Comparison of ENCODE assay signal across 27 cellular contexts in the genomic region with DNA sequence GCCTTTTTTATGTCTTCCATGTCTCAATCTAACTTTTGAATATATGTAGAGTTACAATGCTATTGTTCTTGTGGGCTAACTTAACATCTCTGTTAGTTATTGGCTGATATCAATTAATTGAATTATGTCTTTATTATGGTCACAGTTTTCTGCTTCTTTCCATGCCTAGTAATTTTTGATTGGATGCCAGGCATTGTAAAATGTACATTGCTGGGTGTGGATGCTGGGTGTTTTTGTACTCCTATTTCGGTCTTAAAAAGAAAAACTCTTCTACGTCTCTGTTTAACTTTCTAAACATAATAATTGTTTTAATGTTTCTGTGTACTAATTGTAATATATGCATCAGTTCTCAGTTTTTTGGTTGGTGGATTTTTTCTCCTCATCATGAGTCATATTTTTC.
"Had no signal": no experiment of that assay in that cellular context is flagged by ENCODE, and none has a peak within 500 bp of the region (broad histone marks: within the 10 kb centered on the region; RNA-seq: fewer than 3 reads in every experiment).

No MANE protein-coding gene starts in this region.

- H3K4me3 ChIP-seq: stomach, suprapubic skin, testis, thoracic aorta, thyroid gland, tibial artery, tibial nerve, transverse colon, upper lobe of left lung, upper lobe of right lung, uterus had no signal

- ATAC-seq: stimulated activated effector memory CD8-positive, alpha-beta T cell treated with anti-CD3 and anti-CD28 coated beads, Interleukin-12 subunit alpha, Interleukin-12 subunit beta, amount 100 ng/mL, for 72 hours; stimulated activated memory B cell treated with anti-CD40 and anti-IgM and Interleukin-4, amounts not matched to agents 10 μg/mL and 1 μg/mL and 100 μg/mL, for 72 hours; stimulated activated naive B cell treated with anti-CD40 and anti-IgM and Interleukin-4, amounts not matched to agents 10 μg/mL and 1 μg/mL and 100 μg/mL, for 72 hours; stimulated activated naive CD8-positive, alpha-beta T cell treated with anti-CD3 and anti-CD28 coated beads, Interleukin-15, amount 100 ng/mL, for 72 hours; stimulated activated naive CD8-positive, alpha-beta T cell treated with anti-CD3 and anti-CD28 coated beads, Interleukin-15, Interleukin-2, amounts not matched to agents 100 U/mL and 50 U/mL, for 24 hours; upper lobe of right lung had no signal

- H3K27ac Mint-ChIP-seq: stimulated activated effector memory CD8-positive, alpha-beta T cell treated with anti-CD3 and anti-CD28 coated beads, Interleukin-12 subunit alpha, Interleukin-12 subunit beta, amount 100 ng/mL, for 72 hours; stimulated activated memory B cell treated with anti-CD40 and anti-IgM and Interleukin-4, amounts not matched to agents 10 μg/mL and 1 μg/mL and 100 μg/mL, for 72 hours; stimulated activated naive B cell treated with anti-CD40 and anti-IgM and Interleukin-4, amounts not matched to agents 10 μg/mL and 1 μg/mL and 100 μg/mL, for 72 hours; stimulated activated naive CD8-positive, alpha-beta T cell treated with anti-CD3 and anti-CD28 coated beads, Interleukin-15, amount 100 ng/mL, for 72 hours; stimulated activated naive CD8-positive, alpha-beta T cell treated with anti-CD3 and anti-CD28 coated beads, Interleukin-15, Interleukin-2, amounts not matched to agents 100 ng/mL and 50 ng/mL, for 24 hours; type B pancreatic cell had no signal

- DNase-seq: stimulated activated CD4-positive, alpha-beta T cell treated with anti-CD3 and anti-CD28 coated beads, Interleukin-2, amount 100 ng/mL, for 48 hours; stimulated activated CD4-positive, alpha-beta T cell treated with anti-CD3 and anti-CD28 coated beads, Interleukin-4, amount 100 ng/mL, for 1 hour; stimulated activated CD4-positive, alpha-beta T cell treated with anti-CD3 and anti-CD28 coated beads, Interleukin-4, amount 100 ng/mL, for 24 hours; stimulated activated CD4-positive, alpha-beta T cell treated with anti-CD3 and anti-CD28 coated beads, Interleukin-4, amount 100 ng/mL, for 4 hours; stimulated activated CD8-positive, alpha-beta memory T cell treated with anti-CD3 and anti-CD28 coated beads, Interleukin-4, amount 100 ng/mL, for 48 hours; stimulated activated naive B cell treated with anti-CD40 and anti-IgM and Interleukin-4, amounts not matched to agents 10 μg/mL and 1 μg/mL and 100 μg/mL, for 72 hours; stimulated activated naive CD4-positive, alpha-beta T cell; stimulated activated naive CD4-positive, alpha-beta T cell treated with Interleukin-2 at 50 U/mL for 16 hours; stimulated activated naive CD8-positive, alpha-beta T cell treated with anti-CD3 and anti-CD28 coated beads, Interleukin-15, amount 100 ng/mL, for 72 hours; stimulated activated naive CD8-positive, alpha-beta T cell treated with anti-CD3 and anti-CD28 coated beads, Interleukin-15, Interleukin-2, amounts not matched to agents 100 U/mL and 50 U/mL, for 24 hours; stomach; substantia nigra; testis; thyroid gland; tibial artery; transverse colon; upper lobe of left lung; upper lobe of right lung; uterus had no signal

- H3K27me3 Mint-ChIP-seq: stimulated activated naive B cell treated with anti-CD40 and anti-IgM and Interleukin-4, amounts not matched to agents 10 μg/mL and 1 μg/mL and 100 μg/mL, for 72 hours; stimulated activated naive CD8-positive, alpha-beta T cell treated with anti-CD3 and anti-CD28 coated beads, Interleukin-15, amount 100 ng/mL, for 72 hours; stimulated activated naive CD8-positive, alpha-beta T cell treated with anti-CD3 and anti-CD28 coated beads, Interleukin-15, Interleukin-2, amounts not matched to agents 100 ng/mL and 50 ng/mL, for 24 hours; type B pancreatic cell had no signal

- FAIRE-seq: urothelium cell line had no signal

- H3K4me1 Mint-ChIP-seq: stimulated activated effector memory CD8-positive, alpha-beta T cell treated with anti-CD3 and anti-CD28 coated beads, Interleukin-12 subunit alpha, Interleukin-12 subunit beta, amount 100 ng/mL, for 72 hours; stimulated activated memory B cell treated with anti-CD40 and anti-IgM and Interleukin-4, amounts not matched to agents 10 μg/mL and 1 μg/mL and 100 μg/mL, for 72 hours; stimulated activated naive B cell treated with anti-CD40 and anti-IgM and Interleukin-4, amounts not matched to agents 10 μg/mL and 1 μg/mL and 100 μg/mL, for 72 hours; stimulated activated naive CD8-positive, alpha-beta T cell treated with anti-CD3 and anti-CD28 coated beads, Interleukin-15, amount 100 ng/mL, for 72 hours had no signal

- H3K4me1 ChIP-seq: stomach, suprapubic skin, testis, thyroid gland, tibial artery, tibial nerve, transverse colon, upper lobe of left lung, upper lobe of right lung, uterus had no signal

- H3K9me3 ChIP-seq: stomach, suprapubic skin, testis, thyroid gland, tibial artery, upper lobe of left lung, upper lobe of right lung, uterus had no signal

- H3K36me3 ChIP-seq: stomach, suprapubic skin, thoracic aorta, thyroid gland, tibial artery, tibial nerve, transverse colon, upper lobe of left lung, upper lobe of right lung, uterus had no signal

- H3K27me3 ChIP-seq: stomach, suprapubic skin, testis, thyroid gland, tibial artery, tibial nerve, transverse colon, upper lobe of left lung, upper lobe of right lung, uterus had no signal

- H3K36me3 Mint-ChIP-seq: stimulated activated effector memory CD8-positive, alpha-beta T cell treated with anti-CD3 and anti-CD28 coated beads, Interleukin-12 subunit alpha, Interleukin-12 subunit beta, amount 100 ng/mL, for 72 hours; stimulated activated naive B cell treated with anti-CD40 and anti-IgM and Interleukin-4, amounts not matched to agents 10 μg/mL and 1 μg/mL and 100 μg/mL, for 72 hours had no signal

- H3K27ac ChIP-seq: stomach, suprapubic skin, testis, thoracic aorta, thyroid gland, tibial artery, tibial nerve, transverse colon, upper lobe of left lung, upper lobe of right lung, uterus had no signal

- H3K4me3 Mint-ChIP-seq: stimulated activated effector memory CD8-positive, alpha-beta T cell treated with anti-CD3 and anti-CD28 coated beads, Interleukin-12 subunit alpha, Interleukin-12 subunit beta, amount 100 ng/mL, for 72 hours; stimulated activated memory B cell treated with anti-CD40 and anti-IgM and Interleukin-4, amounts not matched to agents 10 μg/mL and 1 μg/mL and 100 μg/mL, for 72 hours; stimulated activated naive B cell treated with anti-CD40 and anti-IgM and Interleukin-4, amounts not matched to agents 10 μg/mL and 1 μg/mL and 100 μg/mL, for 72 hours; stimulated activated naive CD8-positive, alpha-beta T cell treated with anti-CD3 and anti-CD28 coated beads, Interleukin-15, amount 100 ng/mL, for 72 hours; stimulated activated naive CD8-positive, alpha-beta T cell treated with anti-CD3 and anti-CD28 coated beads, Interleukin-15, Interleukin-2, amounts not matched to agents 100 ng/mL and 50 ng/mL, for 24 hours; type B pancreatic cell had no signal
